Comparison of ENCODE assay signal across 13 cellular contexts in the genomic region with DNA sequence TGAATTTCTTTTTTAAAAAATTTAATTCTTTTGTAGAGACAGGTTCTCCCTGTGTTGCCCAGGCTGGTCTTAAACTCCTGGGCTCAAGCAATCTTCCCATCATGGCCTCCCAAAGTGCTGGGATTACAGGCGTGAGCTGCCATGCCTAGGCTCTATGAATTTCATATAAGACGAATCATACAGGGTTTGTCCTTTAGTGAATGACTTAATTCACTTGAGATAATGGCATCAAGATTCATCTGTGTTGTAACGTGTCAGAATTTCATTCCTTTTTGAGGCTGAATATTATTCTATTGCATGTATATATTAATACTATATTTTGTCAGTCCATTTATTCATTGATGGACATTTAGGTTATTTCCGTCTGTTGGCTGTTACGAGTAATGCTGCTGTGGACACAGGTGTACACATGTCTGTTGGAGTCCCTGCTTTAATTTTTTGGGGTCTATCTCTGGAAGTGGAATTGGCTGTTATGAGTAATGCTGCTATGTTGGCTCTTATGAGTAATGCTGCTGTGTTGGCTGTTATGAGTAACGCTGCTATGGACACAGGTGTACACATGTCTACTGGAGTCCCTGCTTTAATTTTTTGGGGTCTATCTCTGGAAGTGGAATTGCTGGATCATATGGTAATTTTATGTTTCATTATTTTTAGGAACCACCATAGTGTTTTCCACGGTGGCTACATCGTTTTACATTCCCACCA.
DNase-seq lines count a peak whose midpoint lies in the region; ATAC-seq and TF ChIP-seq lines count a peak whose summit lies in the region.
"Had no signal": no experiment of that assay in that cellular context is flagged by ENCODE, and none has a peak within 500 bp of the region (broad histone marks: within the 10 kb centered on the region; RNA-seq: fewer than 3 reads in every experiment).

No MANE protein-coding gene starts in this region.

- CTCF ChIA-PET in GM10248 (lab: Yijun Ruan, JAX), result no interaction called here

- no peak for TF ChIP-seq CTCF in GM10248 (IDR thresholded peaks at IDR 0.05; ENCODE audit: control extremely low read depth, extremely low read depth, low read depth, missing control alignments)

- peak; percentile 43 for ATAC-seq in GM18502 (IDR thresholded peaks at IDR 0.05; ENCODE audit: poor library complexity, unreplicated experiment)
- ATAC-seq in HG03565 (IDR thresholded peaks at IDR 0.05; ENCODE audit: unreplicated experiment), result peak; percentile 71
- no peak for ATAC-seq in GM19328 (IDR thresholded peaks at IDR 0.05; ENCODE audit: unreplicated experiment)

- POLR2A ChIA-PET in GM10248 (lab: Yijun Ruan, JAX), result no interaction called here

- DNase-seq in amniotic epithelial cell (ENCODE audit: low read depth), result peak; percentile 25
- DNase-seq in myocyte (ENCODE audit: low read depth), result peak; percentile 66
- no peak for DNase-seq in GM10248 (ENCODE audit: extremely low spot score)
- DNase-seq in stimulated activated CD4-positive, alpha-beta T cell treated with anti-CD3 and anti-CD28 coated beads, Interleukin-2, amount 100 ng/mL, for 48 hours, result no peak
- DNase-seq: caudate nucleus, DND-41, kidney, NCI-H1105, NCI-H2227 treated with DMSO at 0.1 percent for 48 hours, spleen had no signal

Comparison
In these comparisons a context has a peak if more than half of its experiments do, and no peak if none do; other contexts are left out.
1. DNase-seq: peak in amniotic epithelial cell (single experiment) and myocyte (single experiment); none in GM10248 (single experiment) and stimulated activated CD4-positive, alpha-beta T cell treated with anti-CD3 and anti-CD28 coated beads, Interleukin-2, amount 100 ng/mL, for 48 hours (0 of 2).